Comparison of ENCODE assay signal across 1 cellular context in genomic region chr6:22099923-22100322, GRCh38.
A peak's percentile ranks its signal among the peaks of the same experiment; 100 is the strongest.
TF ChIP-seq lines count a peak whose summit lies in the region.

No MANE protein-coding gene starts in this region.

TF ChIP-seq in HepG2, 621 proteins besides CTCF, POLR2A, EP300 and RAD21 (continued from another document):
- TF ChIP-seq MNT (IDR thresholded peaks at IDR 0.05) (peak; percentile 65), MYC (CRISPR knock-in tag; IDR thresholded peaks at IDR 0.05; ENCODE audit: borderline replicate concordance) (no peak), REL (CRISPR knock-in tag; conservative IDR thresholded peaks at IDR 0.05) (no peak)
